Comparison of ENCODE assay signal across 1 cellular context in the genomic region with DNA sequence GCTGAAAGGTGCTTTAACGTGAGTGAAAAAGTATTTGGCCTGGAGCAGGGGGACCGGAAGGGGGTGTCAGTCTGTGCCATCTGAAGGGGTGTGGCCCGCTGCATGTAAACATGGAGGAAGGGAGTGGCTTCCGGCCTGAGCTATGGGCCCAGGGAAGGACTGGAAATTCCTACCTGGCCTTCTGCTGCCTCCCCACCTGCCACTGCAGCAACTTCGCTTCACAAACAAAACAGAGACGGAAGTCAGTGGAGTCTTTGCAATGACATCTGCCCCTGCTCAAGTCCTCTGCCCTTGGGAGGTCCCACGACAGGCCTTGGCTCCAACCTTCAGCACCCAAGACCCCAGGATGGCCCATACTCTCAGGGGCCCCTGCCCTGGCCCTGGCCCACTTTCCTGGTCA.
TF ChIP-seq lines count a peak whose summit lies in the region.

No MANE protein-coding gene starts in this region.

TF ChIP-seq in HepG2, 621 proteins besides CTCF, POLR2A, EP300 and RAD21 (continued from another document and continues in another):
- TF ChIP-seq, protein P1, sequence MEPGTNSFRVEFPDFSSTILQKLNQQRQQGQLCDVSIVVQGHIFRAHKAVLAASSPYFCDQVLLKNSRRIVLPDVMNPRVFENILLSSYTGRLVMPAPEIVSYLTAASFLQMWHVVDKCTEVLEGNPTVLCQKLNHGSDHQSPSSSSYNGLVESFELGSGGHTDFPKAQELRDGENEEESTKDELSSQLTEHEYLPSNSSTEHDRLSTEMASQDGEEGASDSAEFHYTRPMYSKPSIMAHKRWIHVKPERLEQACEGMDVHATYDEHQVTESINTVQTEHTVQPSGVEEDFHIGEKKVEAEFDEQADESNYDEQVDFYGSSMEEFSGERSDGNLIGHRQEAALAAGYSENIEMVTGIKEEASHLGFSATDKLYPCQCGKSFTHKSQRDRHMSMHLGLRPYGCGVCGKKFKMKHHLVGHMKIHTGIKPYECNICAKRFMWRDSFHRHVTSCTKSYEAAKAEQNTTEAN (CRISPR knock-in tag; conservative IDR thresholded peaks at IDR 0.05) = peak; percentile 46; the same call in 1 of the 2 replicates
- peak; percentile 81 for TF ChIP-seq GATAD2A (CRISPR knock-in tag; IDR thresholded peaks at IDR 0.05)
- no peak for TF ChIP-seq ZNF543 (CRISPR knock-in tag; IDR thresholded peaks at IDR 0.05)
- peak; percentile 64 for TF ChIP-seq ZNF644 (CRISPR knock-in tag; IDR thresholded peaks at IDR 0.05; ENCODE audit: low read depth)
- TF ChIP-seq, protein P2, sequence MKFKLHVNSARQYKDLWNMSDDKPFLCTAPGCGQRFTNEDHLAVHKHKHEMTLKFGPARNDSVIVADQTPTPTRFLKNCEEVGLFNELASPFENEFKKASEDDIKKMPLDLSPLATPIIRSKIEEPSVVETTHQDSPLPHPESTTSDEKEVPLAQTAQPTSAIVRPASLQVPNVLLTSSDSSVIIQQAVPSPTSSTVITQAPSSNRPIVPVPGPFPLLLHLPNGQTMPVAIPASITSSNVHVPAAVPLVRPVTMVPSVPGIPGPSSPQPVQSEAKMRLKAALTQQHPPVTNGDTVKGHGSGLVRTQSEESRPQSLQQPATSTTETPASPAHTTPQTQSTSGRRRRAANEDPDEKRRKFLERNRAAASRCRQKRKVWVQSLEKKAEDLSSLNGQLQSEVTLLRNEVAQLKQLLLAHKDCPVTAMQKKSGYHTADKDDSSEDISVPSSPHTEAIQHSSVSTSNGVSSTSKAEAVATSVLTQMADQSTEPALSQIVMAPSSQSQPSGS (CRISPR knock-in tag; IDR thresholded peaks at IDR 0.05) = peak; percentile 36; the same call in 1 of the 2 replicates
- no peak for TF ChIP-seq DNMT1 (CRISPR knock-in tag; IDR thresholded peaks at IDR 0.05)
- no peak for TF ChIP-seq AGO2 (optimal IDR thresholded peaks at IDR 0.05; ENCODE audit: low read depth, low read length)
- no peak for TF ChIP-seq ZNF781 (CRISPR knock-in tag; IDR thresholded peaks at IDR 0.05; ENCODE audit: borderline replicate concordance, not compliant biosample characterization)
- 0 out of 2 replicates have a peak, but pooled peaks have one; percentile 30 for TF ChIP-seq GATAD1 (CRISPR knock-in tag; IDR thresholded peaks at IDR 0.05)
- TF ChIP-seq KLF9 (CRISPR knock-in tag; IDR thresholded peaks at IDR 0.05; ENCODE audit: low read depth) = 0 out of 2 replicates have a peak, but pooled peaks have one; percentile 71
- no peak for TF ChIP-seq FOXA1 (IDR thresholded peaks at IDR 0.05)
- peak; percentile 97 for TF ChIP-seq FOXA1 (CRISPR knock-in tag; IDR thresholded peaks at IDR 0.05)
- no peak for TF ChIP-seq ZNF225 (CRISPR knock-in tag; IDR thresholded peaks at IDR 0.05)
- peak; percentile 56; the same call in 1 of the 2 replicates for TF ChIP-seq YEATS4 (CRISPR knock-in tag; IDR thresholded peaks at IDR 0.05; ENCODE audit: borderline replicate concordance)
- TF ChIP-seq AHR (CRISPR knock-in tag; IDR thresholded peaks at IDR 0.05) = peak; percentile 40; the same call in 1 of the 2 replicates
- TF ChIP-seq, protein P3, sequence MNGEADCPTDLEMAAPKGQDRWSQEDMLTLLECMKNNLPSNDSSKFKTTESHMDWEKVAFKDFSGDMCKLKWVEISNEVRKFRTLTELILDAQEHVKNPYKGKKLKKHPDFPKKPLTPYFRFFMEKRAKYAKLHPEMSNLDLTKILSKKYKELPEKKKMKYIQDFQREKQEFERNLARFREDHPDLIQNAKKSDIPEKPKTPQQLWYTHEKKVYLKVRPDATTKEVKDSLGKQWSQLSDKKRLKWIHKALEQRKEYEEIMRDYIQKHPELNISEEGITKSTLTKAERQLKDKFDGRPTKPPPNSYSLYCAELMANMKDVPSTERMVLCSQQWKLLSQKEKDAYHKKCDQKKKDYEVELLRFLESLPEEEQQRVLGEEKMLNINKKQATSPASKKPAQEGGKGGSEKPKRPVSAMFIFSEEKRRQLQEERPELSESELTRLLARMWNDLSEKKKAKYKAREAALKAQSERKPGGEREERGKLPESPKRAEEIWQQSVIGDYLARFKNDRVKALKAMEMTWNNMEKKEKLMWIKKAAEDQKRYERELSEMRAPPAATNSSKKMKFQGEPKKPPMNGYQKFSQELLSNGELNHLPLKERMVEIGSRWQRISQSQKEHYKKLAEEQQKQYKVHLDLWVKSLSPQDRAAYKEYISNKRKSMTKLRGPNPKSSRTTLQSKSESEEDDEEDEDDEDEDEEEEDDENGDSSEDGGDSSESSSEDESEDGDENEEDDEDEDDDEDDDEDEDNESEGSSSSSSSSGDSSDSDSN (CRISPR knock-in tag; IDR thresholded peaks at IDR 0.05) = no peak
- no peak for TF ChIP-seq ZKSCAN5 (CRISPR knock-in tag; IDR thresholded peaks at IDR 0.05)
- TF ChIP-seq XRCC5 (optimal IDR thresholded peaks at IDR 0.05; ENCODE audit: low read length) = peak; percentile 33
- TF ChIP-seq, protein P4, sequence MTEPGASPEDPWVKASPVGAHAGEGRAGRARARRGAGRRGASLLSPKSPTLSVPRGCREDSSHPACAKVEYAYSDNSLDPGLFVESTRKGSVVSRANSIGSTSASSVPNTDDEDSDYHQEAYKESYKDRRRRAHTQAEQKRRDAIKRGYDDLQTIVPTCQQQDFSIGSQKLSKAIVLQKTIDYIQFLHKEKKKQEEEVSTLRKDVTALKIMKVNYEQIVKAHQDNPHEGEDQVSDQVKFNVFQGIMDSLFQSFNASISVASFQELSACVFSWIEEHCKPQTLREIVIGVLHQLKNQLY (CRISPR knock-in tag; IDR thresholded peaks at IDR 0.05) = no peak
- no peak for TF ChIP-seq ZNF557 (CRISPR knock-in tag; IDR thresholded peaks at IDR 0.05)
- TF ChIP-seq ZNF232 (CRISPR knock-in tag; IDR thresholded peaks at IDR 0.05; ENCODE audit: borderline replicate concordance) = peak; percentile 58; the same call in 1 of the 2 replicates
- no peak for TF ChIP-seq ZNF766 (CRISPR knock-in tag; IDR thresholded peaks at IDR 0.05; ENCODE audit: borderline replicate concordance)
- TF ChIP-seq HOXA9 (CRISPR knock-in tag; IDR thresholded peaks at IDR 0.05; ENCODE audit: borderline replicate concordance) = no peak
- TF ChIP-seq, protein P5, sequence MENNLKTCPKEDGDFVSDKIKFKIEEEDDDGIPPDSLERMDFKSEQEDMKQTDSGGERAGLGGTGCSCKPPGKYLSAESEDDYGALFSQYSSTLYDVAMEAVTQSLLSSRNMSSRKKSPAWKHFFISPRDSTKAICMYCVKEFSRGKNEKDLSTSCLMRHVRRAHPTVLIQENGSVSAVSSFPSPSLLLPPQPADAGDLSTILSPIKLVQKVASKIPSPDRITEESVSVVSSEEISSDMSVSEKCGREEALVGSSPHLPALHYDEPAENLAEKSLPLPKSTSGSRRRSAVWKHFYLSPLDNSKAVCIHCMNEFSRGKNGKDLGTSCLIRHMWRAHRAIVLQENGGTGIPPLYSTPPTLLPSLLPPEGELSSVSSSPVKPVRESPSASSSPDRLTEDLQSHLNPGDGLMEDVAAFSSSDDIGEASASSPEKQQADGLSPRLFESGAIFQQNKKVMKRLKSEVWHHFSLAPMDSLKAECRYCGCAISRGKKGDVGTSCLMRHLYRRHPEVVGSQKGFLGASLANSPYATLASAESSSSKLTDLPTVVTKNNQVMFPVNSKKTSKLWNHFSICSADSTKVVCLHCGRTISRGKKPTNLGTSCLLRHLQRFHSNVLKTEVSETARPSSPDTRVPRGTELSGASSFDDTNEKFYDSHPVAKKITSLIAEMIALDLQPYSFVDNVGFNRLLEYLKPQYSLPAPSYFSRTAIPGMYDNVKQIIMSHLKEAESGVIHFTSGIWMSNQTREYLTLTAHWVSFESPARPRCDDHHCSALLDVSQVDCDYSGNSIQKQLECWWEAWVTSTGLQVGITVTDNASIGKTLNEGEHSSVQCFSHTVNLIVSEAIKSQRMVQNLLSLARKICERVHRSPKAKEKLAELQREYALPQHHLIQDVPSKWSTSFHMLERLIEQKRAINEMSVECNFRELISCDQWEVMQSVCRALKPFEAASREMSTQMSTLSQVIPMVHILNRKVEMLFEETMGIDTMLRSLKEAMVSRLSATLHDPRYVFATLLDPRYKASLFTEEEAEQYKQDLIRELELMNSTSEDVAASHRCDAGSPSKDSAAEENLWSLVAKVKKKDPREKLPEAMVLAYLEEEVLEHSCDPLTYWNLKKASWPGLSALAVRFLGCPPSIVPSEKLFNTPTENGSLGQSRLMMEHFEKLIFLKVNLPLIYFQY (CRISPR knock-in tag; IDR thresholded peaks at IDR 0.05; ENCODE audit: borderline replicate concordance) = 0 out of 2 replicates have a peak, but pooled peaks have one; percentile 52
- no peak for TF ChIP-seq SP1 (IDR thresholded peaks at IDR 0.05)
- TF ChIP-seq SP1 (CRISPR knock-in tag; IDR thresholded peaks at IDR 0.05) = 0 out of 2 replicates have a peak, but pooled peaks have one; percentile 69
- TF ChIP-seq RCOR2 (CRISPR knock-in tag; IDR thresholded peaks at IDR 0.05) = no peak
- peak; percentile 42; the same call in 1 of the 2 replicates for TF ChIP-seq ISL2 (CRISPR knock-in tag; IDR thresholded peaks at IDR 0.05)
- TF ChIP-seq ZSCAN25 (CRISPR knock-in tag; IDR thresholded peaks at IDR 0.05) = peak; percentile 74; the same call in 1 of the 2 replicates
- TF ChIP-seq ZNF724P (CRISPR knock-in tag; IDR thresholded peaks at IDR 0.05; ENCODE audit: borderline replicate concordance) = no peak
- TF ChIP-seq, protein P6, sequence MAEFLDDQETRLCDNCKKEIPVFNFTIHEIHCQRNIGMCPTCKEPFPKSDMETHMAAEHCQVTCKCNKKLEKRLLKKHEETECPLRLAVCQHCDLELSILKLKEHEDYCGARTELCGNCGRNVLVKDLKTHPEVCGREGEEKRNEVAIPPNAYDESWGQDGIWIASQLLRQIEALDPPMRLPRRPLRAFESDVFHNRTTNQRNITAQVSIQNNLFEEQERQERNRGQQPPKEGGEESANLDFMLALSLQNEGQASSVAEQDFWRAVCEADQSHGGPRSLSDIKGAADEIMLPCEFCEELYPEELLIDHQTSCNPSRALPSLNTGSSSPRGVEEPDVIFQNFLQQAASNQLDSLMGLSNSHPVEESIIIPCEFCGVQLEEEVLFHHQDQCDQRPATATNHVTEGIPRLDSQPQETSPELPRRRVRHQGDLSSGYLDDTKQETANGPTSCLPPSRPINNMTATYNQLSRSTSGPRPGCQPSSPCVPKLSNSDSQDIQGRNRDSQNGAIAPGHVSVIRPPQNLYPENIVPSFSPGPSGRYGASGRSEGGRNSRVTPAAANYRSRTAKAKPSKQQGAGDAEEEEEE (CRISPR knock-in tag; IDR thresholded peaks at IDR 0.05; ENCODE audit: borderline replicate concordance) = no peak
- 0 out of 2 replicates have a peak, but pooled peaks have one; percentile 53 for TF ChIP-seq PCBP1 (IDR thresholded peaks at IDR 0.05; ENCODE audit: borderline replicate concordance, low read depth, low read length)
- no peak for TF ChIP-seq KLF6 (CRISPR knock-in tag; IDR thresholded peaks at IDR 0.05)
- no peak for TF ChIP-seq ZNF180 (CRISPR knock-in tag; IDR thresholded peaks at IDR 0.05; ENCODE audit: borderline replicate concordance, low read depth)
- TF ChIP-seq CBX5 (CRISPR knock-in tag; IDR thresholded peaks at IDR 0.05; ENCODE audit: borderline replicate concordance) = peak; percentile 68; the same call in 1 of the 2 replicates
- TF ChIP-seq, protein P7, sequence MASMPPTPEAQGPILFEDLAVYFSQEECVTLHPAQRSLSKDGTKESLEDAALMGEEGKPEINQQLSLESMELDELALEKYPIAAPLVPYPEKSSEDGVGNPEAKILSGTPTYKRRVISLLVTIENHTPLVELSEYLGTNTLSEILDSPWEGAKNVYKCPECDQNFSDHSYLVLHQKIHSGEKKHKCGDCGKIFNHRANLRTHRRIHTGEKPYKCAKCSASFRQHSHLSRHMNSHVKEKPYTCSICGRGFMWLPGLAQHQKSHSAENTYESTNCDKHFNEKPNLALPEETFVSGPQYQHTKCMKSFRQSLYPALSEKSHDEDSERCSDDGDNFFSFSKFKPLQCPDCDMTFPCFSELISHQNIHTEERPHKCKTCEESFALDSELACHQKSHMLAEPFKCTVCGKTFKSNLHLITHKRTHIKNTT (CRISPR knock-in tag; IDR thresholded peaks at IDR 0.05) = no peak
- TF ChIP-seq, protein P8, sequence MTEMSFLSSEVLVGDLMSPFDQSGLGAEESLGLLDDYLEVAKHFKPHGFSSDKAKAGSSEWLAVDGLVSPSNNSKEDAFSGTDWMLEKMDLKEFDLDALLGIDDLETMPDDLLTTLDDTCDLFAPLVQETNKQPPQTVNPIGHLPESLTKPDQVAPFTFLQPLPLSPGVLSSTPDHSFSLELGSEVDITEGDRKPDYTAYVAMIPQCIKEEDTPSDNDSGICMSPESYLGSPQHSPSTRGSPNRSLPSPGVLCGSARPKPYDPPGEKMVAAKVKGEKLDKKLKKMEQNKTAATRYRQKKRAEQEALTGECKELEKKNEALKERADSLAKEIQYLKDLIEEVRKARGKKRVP (CRISPR knock-in tag; IDR thresholded peaks at IDR 0.05) = no peak
- TF ChIP-seq MED1 (CRISPR knock-in tag; IDR thresholded peaks at IDR 0.05) = peak; percentile 81
- TF ChIP-seq ZNF430 (CRISPR knock-in tag; IDR thresholded peaks at IDR 0.05) = no peak
- TF ChIP-seq SRSF4 (IDR thresholded peaks at IDR 0.05; ENCODE audit: low read depth, low read length, poor library complexity, severe bottlenecking) = no peak
- 0 out of 2 replicates have a peak, but pooled peaks have one; percentile 29 for TF ChIP-seq ZNF891 (CRISPR knock-in tag; IDR thresholded peaks at IDR 0.05)
- no peak for TF ChIP-seq SMAD1 (CRISPR knock-in tag; IDR thresholded peaks at IDR 0.05; ENCODE audit: borderline replicate concordance, low read depth)
- no peak for TF ChIP-seq ZFP62 (CRISPR knock-in tag; IDR thresholded peaks at IDR 0.05)
- no peak for TF ChIP-seq ATRX (CRISPR knock-in tag; IDR thresholded peaks at IDR 0.05; ENCODE audit: borderline replicate concordance)
- no peak for TF ChIP-seq MLLT10 (CRISPR knock-in tag; IDR thresholded peaks at IDR 0.05)
- TF ChIP-seq KLF15 (CRISPR knock-in tag; IDR thresholded peaks at IDR 0.05; ENCODE audit: borderline replicate concordance) = 0 out of 2 replicates have a peak, but pooled peaks have one; percentile 46
- peak; percentile 52; the same call in 1 of the 2 replicates for TF ChIP-seq ZFY (CRISPR knock-in tag; IDR thresholded peaks at IDR 0.05)
- TF ChIP-seq, protein P9, sequence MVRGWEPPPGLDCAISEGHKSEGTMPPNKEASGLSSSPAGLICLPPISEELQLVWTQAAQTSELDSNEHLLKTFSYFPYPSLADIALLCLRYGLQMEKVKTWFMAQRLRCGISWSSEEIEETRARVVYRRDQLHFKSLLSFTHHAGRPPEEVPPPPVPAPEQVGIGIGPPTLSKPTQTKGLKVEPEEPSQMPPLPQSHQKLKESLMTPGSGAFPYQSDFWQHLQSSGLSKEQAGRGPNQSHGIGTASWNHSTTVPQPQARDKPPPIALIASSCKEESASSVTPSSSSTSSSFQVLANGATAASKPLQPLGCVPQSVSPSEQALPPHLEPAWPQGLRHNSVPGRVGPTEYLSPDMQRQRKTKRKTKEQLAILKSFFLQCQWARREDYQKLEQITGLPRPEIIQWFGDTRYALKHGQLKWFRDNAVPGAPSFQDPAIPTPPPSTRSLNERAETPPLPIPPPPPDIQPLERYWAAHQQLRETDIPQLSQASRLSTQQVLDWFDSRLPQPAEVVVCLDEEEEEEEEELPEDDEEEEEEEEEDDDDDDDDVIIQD (CRISPR knock-in tag; IDR thresholded peaks at IDR 0.05; ENCODE audit: low read depth) = 0 out of 2 replicates have a peak, but pooled peaks have one; percentile 15
- peak; percentile 77; the same call in 1 of the 2 replicates for TF ChIP-seq KDM4B (CRISPR knock-in tag; IDR thresholded peaks at IDR 0.05)
- peak; percentile 43; the same call in 1 of the 2 replicates for TF ChIP-seq ZNF598 (CRISPR knock-in tag; IDR thresholded peaks at IDR 0.05; ENCODE audit: borderline replicate concordance)
